1 cellular context compared by ENCODE assay signal in genomic region chr1:229092377-229093257, GRCh38.
TF ChIP-seq lines count a peak whose summit lies in the region.

No MANE protein-coding gene starts in this region.

TF ChIP-seq in GM23338, 12 proteins besides CTCF, POLR2A, EP300 and RAD21:
- TF ChIP-seq ZNF462 (CRISPR knock-in tag; IDR thresholded peaks at IDR 0.05), result peak; percentile 18; the same call in 1 of the 2 replicates
- TF ChIP-seq NANOG (IDR thresholded peaks at IDR 0.05; ENCODE audit: borderline replicate concordance), result 0 out of 2 replicates have a peak, but pooled peaks have one; percentile 30
- TF ChIP-seq STAT1 (IDR thresholded peaks at IDR 0.05; ENCODE audit: unreplicated experiment), result no peak
